ENCODE assay signal across 9 cellular contexts in genomic region chr5:154196955-154197652, GRCh38. TPM values are rescaled to one million over a fixed set of nuclear protein-coding genes. Genes with fewer than 3 reads are reported as not detected.
A peak's percentile ranks its signal among the peaks of the same experiment; 100 is the strongest.
DNase-seq lines count a peak whose midpoint lies in the region; ATAC-seq, FAIRE-seq and TF ChIP-seq lines count a peak whose summit lies in the region.
"Had no signal": no experiment of that assay in that cellular context is flagged by ENCODE, and none has a peak within 500 bp of the region (broad histone marks: within the 10 kb centered on the region; RNA-seq: fewer than 3 reads in every experiment).

No MANE protein-coding gene starts in this region.

- H2AFZ ChIP-seq in endothelial cell of umbilical vein (ENCODE audit: low read depth, low read length) = no peak overlapping the region

- no peak for ATAC-seq in HG03378 (IDR thresholded peaks at IDR 0.05; ENCODE audit: unreplicated experiment)

- H3K36me3 ChIP-seq in endothelial cell of umbilical vein (ENCODE audit: control insufficient read depth in 2 of 2, extremely low read depth in 1 of 2, insufficient read depth in 2 of 2, low read length in 2 of 2) = peaks cover 0 to 6% of the 10 kb centered on the region in 2 experiments

- no peak for DNase-seq in AG04449 (ENCODE audit: low read depth, low spot score)
- DNase-seq in GM03348 (ENCODE audit: low spot score) = peak; percentile 37
- DNase-seq in OCI-M1 (lab: John Stamatoyannopoulos, UW) = peak; percentile 93
- DNase-seq in endothelial cell of umbilical vein (ENCODE audit: low read depth, low spot score) = peak; percentile 81
- no peak for DNase-seq in osteocyte (ENCODE audit: extremely low spot score, unreplicated experiment)
- no peak for DNase-seq in NCI-H2081 treated with DMSO at 0.1 percent for 48 hours (lab: John Stamatoyannopoulos, UW)
- DNase-seq in cortex of kidney (lab: John Stamatoyannopoulos, UW) = no peak

- no peak overlapping the region for H3K9ac ChIP-seq in endothelial cell of umbilical vein (replicated peaks; ENCODE audit: extremely low read depth, insufficient read depth, low read length)

- no peak for TF ChIP-seq POLR2A in endothelial cell of umbilical vein (IDR thresholded peaks at IDR 0.05; ENCODE audit: low read depth, low read length)

- POLR2A ChIA-PET in AG04449 (lab: Yijun Ruan, JAX) (interaction anchor here (0.9 to 1.9 kb wide), 4 partner anchors 21 to 171 kb away, joined by 3 to 6 read pairs (median 5); no protein-coding TSS in a partner anchor), endothelial cell of umbilical vein (lab: Charles Lee) (interaction anchor here (1.2 kb wide), 1 partner anchor 90 kb away, joined by 3 read pairs; no protein-coding TSS in a partner anchor)

- peak overlapping the region; percentile 46 for H3K4me3 Mint-ChIP-seq in osteocyte (ENCODE audit: unreplicated experiment)

- H3K9me1 ChIP-seq in endothelial cell of umbilical vein (replicated peaks; ENCODE audit: control insufficient read depth, extremely low read depth, insufficient read depth, low read length) = no peaks in the 10 kb centered on the region

- no peaks in the 10 kb centered on the region for H3K27me3 Mint-ChIP-seq in osteocyte (ENCODE audit: unreplicated experiment)

- peaks cover 10% of the 10 kb centered on the region for H3K79me2 ChIP-seq in endothelial cell of umbilical vein (ENCODE audit: control insufficient read depth, insufficient read depth, low read length)

- peaks cover 84% of the 10 kb centered on the region for H3K4me1 Mint-ChIP-seq in osteocyte (ENCODE audit: unreplicated experiment)

- no TSS peak for BruUV-seq in endothelial cell of umbilical vein (replicated peaks; lab: Mats Ljungman, UMichigan)

- CTCF ChIA-PET in AG04449 (lab: Yijun Ruan, JAX) = interaction anchor here (0.6 to 5.5 kb wide), 36 partner anchors 9 to 249 kb away, joined by 3 to 66 read pairs (median 4); no protein-coding TSS in a partner anchor
- CTCF ChIA-PET in endothelial cell of umbilical vein (lab: Charles Lee) = interaction anchor here (0.6 to 4.9 kb wide), 44 partner anchors 9 to 1665 kb away, joined by 3 to 64 read pairs (median 5); no protein-coding TSS in a partner anchor

- peak overlapping the region; percentile 39 for H3K4me2 ChIP-seq in endothelial cell of umbilical vein (ENCODE audit: insufficient read depth, low read length)

- peaks cover 43% of the 10 kb centered on the region for H3K4me1 ChIP-seq in endothelial cell of umbilical vein (ENCODE audit: control insufficient read depth, extremely low read depth, insufficient read depth, low read length)

- no peaks in the 10 kb centered on the region for H3K9me3 Mint-ChIP-seq in osteocyte (ENCODE audit: unreplicated experiment)

- H3K27ac Mint-ChIP-seq in osteocyte (ENCODE audit: unreplicated experiment) = peak overlapping the region; percentile 50

- H3K27ac ChIP-seq in endothelial cell of umbilical vein (ENCODE audit: insufficient read depth, low read depth, low read length) = peak overlapping the region; percentile 12
- H3K27ac ChIP-seq: thoracic aorta had no signal

- no peak overlapping the region; the same call in 1 of the 2 replicates for H3K4me3 ChIP-seq in AG04449 (ENCODE audit: low read depth, low read length)
- no peak overlapping the region for H3K4me3 ChIP-seq in endothelial cell of umbilical vein (replicated peaks in 1 of 3; ENCODE audit: insufficient read depth in 1 of 3, low read depth in 1 of 3, low read length in 3 of 3)
- H3K4me3 ChIP-seq: thoracic aorta had no signal

- H3K9me3 ChIP-seq in endothelial cell of umbilical vein (replicated peaks; ENCODE audit: control insufficient read depth, insufficient read depth, low read length) = no peaks in the 10 kb centered on the region
- H3K9me3 ChIP-seq: thoracic aorta had no signal

- no peaks in the 10 kb centered on the region for H3K27me3 ChIP-seq in endothelial cell of umbilical vein (ENCODE audit: control insufficient read depth in 2 of 2, insufficient read depth in 2 of 2, low read length in 2 of 2)

- peaks cover 27% of the 10 kb centered on the region for H3K36me3 Mint-ChIP-seq in osteocyte (ENCODE audit: unreplicated experiment)

- FAIRE-seq in endothelial cell of umbilical vein (lab: Jason Lieb, UNC) = peak; percentile 82

- peak; percentile 25 for TF ChIP-seq CTCF in AG04449 (IDR thresholded peaks at IDR 0.05; ENCODE audit: insufficient read depth, low read length, missing control alignments)
- TF ChIP-seq CTCF in endothelial cell of umbilical vein (IDR thresholded peaks at IDR 0.05; ENCODE audit: extremely low read depth in 1 of 2, insufficient read depth in 1 of 2, low read depth in 1 of 2, low read length in 2 of 2) = peak in 1 of 2 donors; percentile 26
- TF ChIP-seq CTCF in osteocyte (IDR thresholded peaks at IDR 0.05) = peak; percentile 45

- intact Hi-C loops in endothelial cell of umbilical vein (cut with micrococcal nuclease) = loop anchor here (1.0 to 2.0 kb wide), 3 partner anchors 90 to 208 kb away; no protein-coding TSS in a partner anchor

- no peaks in the 10 kb centered on the region for H4K20me1 ChIP-seq in endothelial cell of umbilical vein (replicated peaks; ENCODE audit: control insufficient read depth, extremely low read depth, insufficient read depth, low read length)

- dilution Hi-C loops in endothelial cell of umbilical vein (cut with MboI; ENCODE audit: extremely low pct_ligation_motif_present, low sequenced_read_pairs) = no loop called here

TF ChIP-seq in endothelial cell of umbilical vein, 7 proteins besides CTCF, POLR2A, EP300 and RAD21:
- TF ChIP-seq GATA2 (IDR thresholded peaks at IDR 0.05; ENCODE audit: insufficient read depth, insufficient read length, low read depth, low read length) (peak; percentile 41), MYC (IDR thresholded peaks at IDR 0.05; ENCODE audit: low read depth, low read length) (no peak), POLR2AphosphoS5 (IDR thresholded peaks at IDR 0.05; ENCODE audit: insufficient read depth, low read depth, low read length) (no peak), MAX (IDR thresholded peaks at IDR 0.05; ENCODE audit: insufficient read depth, insufficient read length) (no peak)
TF ChIP-seq in endothelial cell of umbilical vein: peak in this region for 1.

RNA-seq across cellular contexts. Expression of gene GALNT10, which starts 6.6 kb away (rescaled TPM):
- total RNA-seq in endothelial cell of umbilical vein (77.6 and 85.1 TPM in 2 replicates), osteocyte (174 and 178 TPM in 2 replicates)
- polyA plus RNA-seq in endothelial cell of umbilical vein = 58.1 and 70.2 TPM in 2 replicates
- 81.0 and 102 TPM in 2 replicates for polyA plus RNA-seq in endothelial cell of umbilical vein (2011; cell fraction: cytosol; rRNA removed)
- polyA plus RNA-seq in endothelial cell of umbilical vein (2011; cell fraction: nucleus; rRNA removed) = 146 and 157 TPM in 2 replicates
- polyA plus RNA-seq in endothelial cell of umbilical vein (2012) = 82.4 and 124 TPM in 2 replicates
- 230 and 266 TPM in 2 replicates for polyA minus RNA-seq in endothelial cell of umbilical vein
- polyA minus RNA-seq in endothelial cell of umbilical vein (2011; cell fraction: cytosol; rRNA and poly(A)+ RNA removed) = 9.2 TPM
- polyA minus RNA-seq in endothelial cell of umbilical vein (2011; cell fraction: nucleus; rRNA and poly(A)+ RNA removed) = 166 and 209 TPM in 2 replicates

Comparison
In these comparisons a context has a peak if more than half of its experiments do, and no peak if none do; other contexts are left out.
1. DNase-seq: peak in GM03348 (single experiment), OCI-M1 (single experiment) and endothelial cell of umbilical vein (single experiment); none in AG04449 (single experiment), osteocyte (single experiment), NCI-H2081 treated with DMSO at 0.1 percent for 48 hours (single experiment) and cortex of kidney (single experiment).